Comparison of ENCODE assay signal across 19 cellular contexts in genomic region chr3:123685780-123686179, GRCh38.
"Had no signal": no experiment of that assay in that cellular context is flagged by ENCODE, and none has a peak within 500 bp of the region (broad histone marks: within the 10 kb centered on the region; RNA-seq: fewer than 3 reads in every experiment).

No MANE protein-coding gene starts in this region.

- H3K36me3 Mint-ChIP-seq: immature natural killer cell, natural killer cell had no signal

- H3K4me3 ChIP-seq: mucosa of descending colon, ovary, SJCRH30, skin epidermis had no signal

- H3K4me3 Mint-ChIP-seq: activated CD4-positive, alpha-beta memory T cell treated with anti-CD3 and anti-CD28 coated beads, Interleukin-2, amount 10 ng/mL, durations not matched to agents 7 days and 5 days; activated CD4-positive, alpha-beta T cell treated with anti-CD3 and anti-CD28 coated beads for 36 hours; dendritic cell treated with granulocyte-macrophage colony-stimulating factor and Interleukin-4, amounts not matched to agents 40 ng/mL and 50 ng/mL, for 4 days; endodermal cell; immature natural killer cell; natural killer cell had no signal

- H3K27ac ChIP-seq: SJCRH30 had no signal

- H3K36me3 ChIP-seq: ovary, SJCRH30 had no signal

- H3K9me3 Mint-ChIP-seq: activated CD4-positive, alpha-beta memory T cell treated with anti-CD3 and anti-CD28 coated beads, Interleukin-2, amount 10 ng/mL, durations not matched to agents 7 days and 5 days; dendritic cell treated with granulocyte-macrophage colony-stimulating factor and Interleukin-4, amounts not matched to agents 40 ng/mL and 50 ng/mL, for 4 days; endodermal cell; immature natural killer cell; natural killer cell had no signal

- ATAC-seq: activated CD4-positive, alpha-beta T cell treated with anti-CD3 and anti-CD28 coated beads for 36 hours; left colon; mucosa of descending colon; natural killer cell had no signal

- H3K27me3 Mint-ChIP-seq: dendritic cell treated with granulocyte-macrophage colony-stimulating factor and Interleukin-4, amounts not matched to agents 40 ng/mL and 50 ng/mL, for 4 days had no signal

- H3K4me1 Mint-ChIP-seq: activated CD4-positive, alpha-beta memory T cell treated with anti-CD3 and anti-CD28 coated beads, Interleukin-2, amount 10 ng/mL, durations not matched to agents 7 days and 5 days; activated CD4-positive, alpha-beta T cell treated with anti-CD3 and anti-CD28 coated beads for 36 hours; immature natural killer cell; natural killer cell had no signal

- H3K9me3 ChIP-seq: mucosa of descending colon, ovary, SJCRH30 had no signal

- H3K27me3 ChIP-seq: ovary, SJCRH30 had no signal

- H3K27ac Mint-ChIP-seq: activated CD4-positive, alpha-beta memory T cell treated with anti-CD3 and anti-CD28 coated beads, Interleukin-2, amount 10 ng/mL, durations not matched to agents 7 days and 5 days; activated CD4-positive, alpha-beta T cell treated with anti-CD3 and anti-CD28 coated beads for 36 hours; dendritic cell treated with granulocyte-macrophage colony-stimulating factor and Interleukin-4, amounts not matched to agents 40 ng/mL and 50 ng/mL, for 4 days; endodermal cell; immature natural killer cell; natural killer cell had no signal

- DNase-seq: activated CD4-positive, alpha-beta memory T cell treated with anti-CD3 and anti-CD28 coated beads, Interleukin-2, amount 10 ng/mL, durations not matched to agents 7 days and 5 days; activated CD4-positive, alpha-beta T cell treated with anti-CD3 and anti-CD28 coated beads for 36 hours; activated naive CD4-positive, alpha-beta T cell; central memory CD4-positive, alpha-beta T cell; endodermal cell; erythroblast; glutamatergic neuron; immature natural killer cell; left colon; mammary epithelial cell; mucosa of descending colon; natural killer cell; ovary; retina; SJCRH30; T-helper 9 cell; trophoblast cell had no signal
